In genomic region chr1:104699433-104699832, GRCh38 we compare ENCODE assay signal across 23 cellular contexts.
"Had no signal": no experiment of that assay in that cellular context is flagged by ENCODE, and none has a peak within 500 bp of the region (broad histone marks: within the 10 kb centered on the region; RNA-seq: fewer than 3 reads in every experiment).

No MANE protein-coding gene starts in this region.

- DNase-seq: activated B cell treated with CpG ODN at 0.5 μM for 24 hours; activated CD4-positive, alpha-beta T cell treated with anti-CD3 and anti-CD28 coated beads for 36 hours; activated CD4-positive, alpha-beta T cell treated with anti-CD3 and anti-CD28 coated beads, Interleukin-2, amount 50 U/mL, for 4 hours; activated CD8-positive, alpha-beta memory T cell treated with anti-CD3 and anti-CD28 coated beads, Interleukin-2, amount 50 U/mL, for 48 hours; activated naive CD4-positive, alpha-beta T cell; activated T-cell treated with anti-CD3 and anti-CD28 coated beads, Interleukin-2, amount 50 U/mL, for 4 hours; adrenal gland; central memory CD4-positive, alpha-beta T cell; effector memory CD4-positive, alpha-beta T cell; foreskin keratinocyte; immature natural killer cell; left ventricle myocardium inferior; naive thymus-derived CD4-positive, alpha-beta T cell; posterior cingulate gyrus; small intestine; stimulated activated CD4-positive, alpha-beta T cell treated with anti-CD3 and anti-CD28 coated beads, Interleukin-15, amount 100 ng/mL, for 24 hours; T-helper 9 cell; upper lobe of left lung had no signal

- H3K36me3 ChIP-seq: adrenal gland, ascending aorta, left ventricle myocardium inferior, thoracic aorta, upper lobe of left lung had no signal

- H3K27ac ChIP-seq: adrenal gland, ascending aorta, foreskin keratinocyte, left ventricle myocardium inferior, thoracic aorta, upper lobe of left lung had no signal

- ATAC-seq: activated CD4-positive, alpha-beta T cell treated with anti-CD3 and anti-CD28 coated beads for 36 hours; activated T-cell treated with anti-CD3 and anti-CD28 coated beads, Interleukin-2, amount 50 U/mL, for 4 hours; foreskin keratinocyte; naive thymus-derived CD4-positive, alpha-beta T cell; sciatic nerve; stimulated activated memory B cell treated with anti-CD40 and anti-IgM and Interleukin-4, amounts not matched to agents 10 μg/mL and 1 μg/mL and 100 μg/mL, for 72 hours had no signal

- H3K4me3 ChIP-seq: adrenal gland, ascending aorta, left ventricle myocardium inferior, thoracic aorta, upper lobe of left lung had no signal

- H3K9me3 ChIP-seq: adrenal gland, ascending aorta, thoracic aorta, upper lobe of left lung had no signal

- FAIRE-seq: colon, small intestine had no signal

- H3K27me3 ChIP-seq: adrenal gland, ascending aorta, foreskin keratinocyte, upper lobe of left lung had no signal

- H3K4me1 ChIP-seq: adrenal gland, ascending aorta, foreskin keratinocyte, left ventricle myocardium inferior, upper lobe of left lung had no signal
